Comparison of ENCODE assay signal across 12 cellular contexts in the genomic region with DNA sequence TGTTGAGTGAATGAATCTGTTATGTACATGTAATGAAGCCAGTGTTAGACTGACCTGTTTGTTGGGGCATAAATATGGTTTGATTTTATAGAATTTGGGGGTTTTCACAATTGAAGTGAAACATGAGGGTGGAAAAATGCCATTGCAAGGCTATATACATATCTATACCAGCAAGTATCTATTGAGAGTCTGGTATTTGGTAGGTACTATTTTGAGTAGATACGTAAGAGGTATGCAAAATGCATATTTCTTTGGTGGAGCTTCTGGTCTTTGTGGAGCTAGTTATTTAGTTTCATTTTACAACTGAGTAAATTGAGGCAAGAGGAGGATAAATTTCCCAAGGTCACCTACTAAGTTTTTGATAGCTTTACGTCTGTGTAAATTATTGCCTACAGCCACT. TPM values are rescaled to one million over a fixed set of nuclear protein-coding genes. Genes with fewer than 3 reads are reported as not detected.
DNase-seq lines count a peak whose midpoint lies in the region; ATAC-seq and TF ChIP-seq lines count a peak whose summit lies in the region.
"Had no signal": no experiment of that assay in that cellular context is flagged by ENCODE, and none has a peak within 500 bp of the region (broad histone marks: within the 10 kb centered on the region; RNA-seq: fewer than 3 reads in every experiment).

No MANE protein-coding gene starts in this region.

- WGBS in body of pancreas, 2 donors = 77 to 86% methylated on average over 2 of the region's 2 CpGs

- H3K4me1 ChIP-seq in upper lobe of right lung (peaks cover 33% of the 10 kb centered on the region), body of pancreas (peaks cover 41% of the 10 kb centered on the region)

- H3K36me3 Mint-ChIP-seq in activated CD8-positive, alpha-beta T cell treated with anti-CD3 and anti-CD28 coated beads for 36 hours (ENCODE audit: low read depth) = peaks cover 1% of the 10 kb centered on the region
- no peaks in the 10 kb centered on the region for H3K36me3 Mint-ChIP-seq in activated CD8-positive, alpha-beta T cell treated with anti-CD3 and anti-CD28 coated beads, Interleukin-2, amount 10 ng/mL, durations not matched to agents 7 days and 5 days (ENCODE audit: low read depth)

- H3K4me3 Mint-ChIP-seq in activated CD8-positive, alpha-beta T cell treated with anti-CD3 and anti-CD28 coated beads for 36 hours = no peak overlapping the region
- no peak overlapping the region for H3K4me3 Mint-ChIP-seq in activated CD8-positive, alpha-beta T cell treated with anti-CD3 and anti-CD28 coated beads, Interleukin-2, amount 10 ng/mL, durations not matched to agents 7 days and 5 days

- DNase-seq in activated CD8-positive, alpha-beta T cell treated with anti-CD3 and anti-CD28 coated beads for 36 hours = no peak
- no peak for DNase-seq in activated CD8-positive, alpha-beta T cell treated with anti-CD3 and anti-CD28 coated beads, Interleukin-2, amount 10 ng/mL, durations not matched to agents 7 days and 5 days
- DNase-seq in NAMALWA (ENCODE audit: low spot score) (peak; percentile 38), upper lobe of right lung (no peak), NCI-H2029 treated with DMSO at 0.1 percent for 48 hours (lab: John Stamatoyannopoulos, UW) (no peak), body of pancreas (no peak), dedifferentiated amniotic fluid mesenchymal stem cell (ENCODE audit: extremely low spot score) (no peak)
- DNase-seq: activated effector memory CD4-positive, alpha-beta T cell treated with Interleukin-2 at 50 U/mL for 16 hours had no signal

- TF ChIP-seq CTCF in activated CD8-positive, alpha-beta T cell treated with anti-CD3 and anti-CD28 coated beads for 36 hours (IDR thresholded peaks at IDR 0.05) = no peak
- TF ChIP-seq CTCF in upper lobe of right lung (IDR thresholded peaks at IDR 0.05) (no peak), body of pancreas (IDR thresholded peaks at IDR 0.05) (no peak)

- H3K4me1 Mint-ChIP-seq in activated CD8-positive, alpha-beta T cell treated with anti-CD3 and anti-CD28 coated beads for 36 hours (ENCODE audit: low read depth) = peaks cover 43% of the 10 kb centered on the region
- peaks cover 41% of the 10 kb centered on the region for H3K4me1 Mint-ChIP-seq in activated CD8-positive, alpha-beta T cell treated with anti-CD3 and anti-CD28 coated beads, Interleukin-2, amount 10 ng/mL, durations not matched to agents 7 days and 5 days (ENCODE audit: low read depth)

- H3K27me3 ChIP-seq in upper lobe of right lung = no peaks in the 10 kb centered on the region
- H3K27me3 ChIP-seq in body of pancreas = no peaks in the 10 kb centered on the region

- no peak for ATAC-seq in activated CD8-positive, alpha-beta T cell treated with anti-CD3 and anti-CD28 coated beads for 36 hours
- no peak for ATAC-seq in activated CD8-positive, alpha-beta T cell treated with anti-CD3 and anti-CD28 coated beads, Interleukin-2, amount 10 ng/mL, durations not matched to agents 7 days and 5 days
- peak; percentile 39 for ATAC-seq in HG02884 (IDR thresholded peaks at IDR 0.05; ENCODE audit: unreplicated experiment)
- no peak for ATAC-seq in upper lobe of right lung
- no peak for ATAC-seq in body of pancreas

- no peaks in the 10 kb centered on the region for H3K9me3 Mint-ChIP-seq in activated CD8-positive, alpha-beta T cell treated with anti-CD3 and anti-CD28 coated beads for 36 hours
- H3K9me3 Mint-ChIP-seq in activated CD8-positive, alpha-beta T cell treated with anti-CD3 and anti-CD28 coated beads, Interleukin-2, amount 10 ng/mL, durations not matched to agents 7 days and 5 days (ENCODE audit: insufficient read depth) = no peaks in the 10 kb centered on the region

- intact Hi-C loops in activated CD8-positive, alpha-beta T cell treated with anti-CD3 and anti-CD28 coated beads for 36 hours (cut with micrococcal nuclease) = no loop called here
- intact Hi-C loops in upper lobe of right lung (cut with DNase I) = no loop called here
- intact Hi-C loops in body of pancreas (cut with DNase I) = no loop called here

- H3K4me3 ChIP-seq in upper lobe of right lung = no peak overlapping the region
- H3K4me3 ChIP-seq in body of pancreas = no peak overlapping the region

- no peaks in the 10 kb centered on the region for H3K27me3 Mint-ChIP-seq in activated CD8-positive, alpha-beta T cell treated with anti-CD3 and anti-CD28 coated beads for 36 hours
- H3K27me3 Mint-ChIP-seq in activated CD8-positive, alpha-beta T cell treated with anti-CD3 and anti-CD28 coated beads, Interleukin-2, amount 10 ng/mL, durations not matched to agents 7 days and 5 days (ENCODE audit: low read depth) = no peaks in the 10 kb centered on the region

- H3K27ac Mint-ChIP-seq in activated CD8-positive, alpha-beta T cell treated with anti-CD3 and anti-CD28 coated beads for 36 hours = peak overlapping the region; percentile 37
- H3K27ac Mint-ChIP-seq in activated CD8-positive, alpha-beta T cell treated with anti-CD3 and anti-CD28 coated beads, Interleukin-2, amount 10 ng/mL, durations not matched to agents 7 days and 5 days = no peak overlapping the region

- CTCF ChIA-PET in activated CD8-positive, alpha-beta T cell treated with anti-CD3 and anti-CD28 coated beads for 36 hours (lab: Charles Lee) = interaction anchor here (1.4 kb wide), 1 partner anchor 25 kb away, joined by 3 read pairs; no protein-coding TSS in a partner anchor
- CTCF ChIA-PET in activated CD8-positive, alpha-beta T cell treated with anti-CD3 and anti-CD28 coated beads, Interleukin-2, amount 10 ng/mL, durations not matched to agents 7 days and 5 days (lab: Charles Lee) = no interaction called here

- H3K9me3 ChIP-seq in upper lobe of right lung (no peaks in the 10 kb centered on the region), body of pancreas (no peaks in the 10 kb centered on the region)

- POLR2A ChIA-PET in activated CD8-positive, alpha-beta T cell treated with anti-CD3 and anti-CD28 coated beads for 36 hours (lab: Charles Lee) = no interaction called here
- POLR2A ChIA-PET in activated CD8-positive, alpha-beta T cell treated with anti-CD3 and anti-CD28 coated beads, Interleukin-2, amount 10 ng/mL, durations not matched to agents 7 days and 5 days (lab: Charles Lee) = no interaction called here

- TF ChIP-seq POLR2A in body of pancreas (IDR thresholded peaks at IDR 0.05) = no peak

- H3K27ac ChIP-seq in upper lobe of right lung (peak overlapping the region; percentile 26), body of pancreas (no peak overlapping the region)
- H3K27ac ChIP-seq: 22Rv1 had no signal

- H3K36me3 ChIP-seq in upper lobe of right lung = no peaks in the 10 kb centered on the region
- H3K36me3 ChIP-seq in body of pancreas (replicated peaks in 1 of 2; ENCODE audit: insufficient read depth in 1 of 2, low read depth in 2 of 2) = no peaks in the 10 kb centered on the region

RNA-seq across cellular contexts. Expression of gene RUFY3, which starts 7.3 kb away (rescaled TPM):
- 10 to 100 TPM; 13.6 to 17.5 TPM for total RNA-seq in activated CD8-positive, alpha-beta T cell treated with anti-CD3 and anti-CD28 coated beads for 36 hours
- total RNA-seq in activated CD8-positive, alpha-beta T cell treated with anti-CD3 and anti-CD28 coated beads, Interleukin-2, amount 10 ng/mL, durations not matched to agents 7 days and 5 days = 10 to 100 TPM; 35.1 to 43.2 TPM
- total RNA-seq in upper lobe of right lung = 98.2 TPM
- total RNA-seq in body of pancreas = 10 to 100 TPM; 46.4 to 62.6 TPM

RNA-seq across cellular contexts. Expression of gene UTP3, which starts 26.2 kb away (rescaled TPM):
- 10 to 100 TPM; 31.0 to 33.5 TPM for total RNA-seq in activated CD8-positive, alpha-beta T cell treated with anti-CD3 and anti-CD28 coated beads for 36 hours
- total RNA-seq in activated CD8-positive, alpha-beta T cell treated with anti-CD3 and anti-CD28 coated beads, Interleukin-2, amount 10 ng/mL, durations not matched to agents 7 days and 5 days = 10 to 100 TPM; 38.7 to 39.2 TPM
- total RNA-seq in upper lobe of right lung (27.2 TPM), body of pancreas (10 to 100 TPM; 12.5 to 15.5 TPM)

RNA-seq across cellular contexts. Expression of gene JCHAIN, which starts 48.2 kb away (rescaled TPM):
- not detected for total RNA-seq in activated CD8-positive, alpha-beta T cell treated with anti-CD3 and anti-CD28 coated beads for 36 hours
- total RNA-seq in activated CD8-positive, alpha-beta T cell treated with anti-CD3 and anti-CD28 coated beads, Interleukin-2, amount 10 ng/mL, durations not matched to agents 7 days and 5 days = not detected
- total RNA-seq in upper lobe of right lung = 99.1 TPM
- total RNA-seq in body of pancreas = 10 to 100 TPM; 13.2 to 27.7 TPM
- total RNA-seq: NCI-H460; T-helper 2 cell treated with Interferon-gamma antibody and Interleukin-4, amounts not matched to agents 100 ng/mL and 5 ng/mL, for 36 hours had no signal

Comparison
In these comparisons a context has a peak if more than half of its experiments do, and no peak if none do; other contexts are left out.
1. RNA of gene JCHAIN, which starts 48.2 kb away (total RNA-seq): 99.1 TPM in upper lobe of right lung (single experiment) and 13.2 to 27.7 TPM in body of pancreas; not detected in activated CD8-positive, alpha-beta T cell treated with anti-CD3 and anti-CD28 coated beads for 36 hours and not detected in activated CD8-positive, alpha-beta T cell treated with anti-CD3 and anti-CD28 coated beads, Interleukin-2, amount 10 ng/mL, durations not matched to agents 7 days and 5 days; every median in the first group is over 4 times any median in the second.